8 cellular contexts compared by ENCODE assay signal in genomic region chr7:56105508-56105907, GRCh38. TPM values are rescaled to one million over a fixed set of nuclear protein-coding genes. Genes with fewer than 3 reads are reported as not detected.
DNase-seq lines count a peak whose midpoint lies in the region; ATAC-seq and TF ChIP-seq lines count a peak whose summit lies in the region.

No MANE protein-coding gene starts in this region.

- H3K4me3 Mint-ChIP-seq in neural progenitor cell, result peak overlapping the region; percentile 94

- ATAC-seq in esophagus mucosa, result peak; percentile 74

- no peaks in the 10 kb centered on the region for H3K4me1 ChIP-seq in neural progenitor cell

- no peaks in the 10 kb centered on the region for H3K36me3 ChIP-seq in neural progenitor cell

- TF ChIP-seq CTCF in VCaP (conservative IDR thresholded peaks at IDR 0.05) (no peak), neural progenitor cell (IDR thresholded peaks at IDR 0.05) (no peak)

- peak overlapping the region; percentile 70 for H3K27ac Mint-ChIP-seq in neural progenitor cell

- H3K4me3 ChIP-seq in Jurkat, Clone E6-1 (ENCODE audit: low read length), result peak overlapping the region; percentile 98
- H3K4me3 ChIP-seq in neural progenitor cell, result peak overlapping the region; percentile 64

- H3K4me1 Mint-ChIP-seq in neural progenitor cell, result peaks cover 12% of the 10 kb centered on the region

- no peaks in the 10 kb centered on the region for H3K27me3 ChIP-seq in neural progenitor cell

- H3F3A ChIP-seq in neural progenitor cell (ENCODE audit: low read depth), result no peaks in the 10 kb centered on the region

- DNase-seq in NCI-H748 (lab: John Stamatoyannopoulos, UW; ENCODE audit: unreplicated experiment), result peak; percentile 47
- DNase-seq in NCI-H748 treated with DMSO at 0.1 percent for 48 hours (lab: John Stamatoyannopoulos, UW), result no peak
- peak; percentile 67 for DNase-seq in Jurkat, Clone E6-1 (ENCODE audit: low read depth, low spot score)
- DNase-seq in neural progenitor cell (ENCODE audit: low spot score), result no peak
- no peak for DNase-seq in NCI-H1436 treated with DMSO at 0.1 percent for 48 hours (lab: John Stamatoyannopoulos, UW)
- no peak for DNase-seq in middle frontal gyrus (ENCODE audit: extremely low spot score, low spot score)

- H4K20me1 ChIP-seq in neural progenitor cell (ENCODE audit: low read depth), result no peaks in the 10 kb centered on the region

- H3K27ac ChIP-seq in VCaP, result peak overlapping the region; percentile 90
- no peak overlapping the region for H3K27ac ChIP-seq in neural progenitor cell

- peaks cover 3% of the 10 kb centered on the region for H3K9me3 Mint-ChIP-seq in neural progenitor cell

- H2AFZ ChIP-seq in neural progenitor cell (replicated peaks), result no peak overlapping the region

- H3K36me3 Mint-ChIP-seq in neural progenitor cell, result peaks cover 12% of the 10 kb centered on the region

- peak overlapping the region; percentile 79 for H3K4me2 ChIP-seq in neural progenitor cell

- H3K27me3 Mint-ChIP-seq in neural progenitor cell (ENCODE audit: insufficient read depth, low read depth), result peaks cover 2% of the 10 kb centered on the region

- H3K79me2 ChIP-seq in neural progenitor cell (ENCODE audit: low read depth), result peaks cover 11% of the 10 kb centered on the region

- no peaks in the 10 kb centered on the region for H3K9me3 ChIP-seq in neural progenitor cell (ENCODE audit: low read depth)

- no peak overlapping the region for H3K9ac ChIP-seq in neural progenitor cell

RNA-seq across cellular contexts. Expression of gene CHCHD2, which starts 0.8 kb away (rescaled TPM):
- 764 TPM for polyA plus RNA-seq in Jurkat, Clone E6-1 (2012; ENCODE audit: insufficient read depth, insufficient read length)
- 387 TPM for total RNA-seq in esophagus mucosa
- 64.1 and 70.5 TPM in 2 replicates for total RNA-seq in neural progenitor cell (ENCODE audit: low replicate concordance)

RNA-seq across cellular contexts. Expression of gene NUPR2, which starts 10.7 kb away (rescaled TPM):
- not detected for polyA plus RNA-seq in Jurkat, Clone E6-1 (2012; ENCODE audit: insufficient read depth, insufficient read length)
- total RNA-seq in esophagus mucosa, result 0.32 TPM
- not detected in 2 replicates for total RNA-seq in neural progenitor cell (ENCODE audit: low replicate concordance)

RNA-seq across cellular contexts. Expression of gene PHKG1, which starts 12.8 kb away (rescaled TPM):
- polyA plus RNA-seq in Jurkat, Clone E6-1 (2012; ENCODE audit: insufficient read depth, insufficient read length), result 1.9 TPM
- total RNA-seq in esophagus mucosa (0.88 TPM), neural progenitor cell (ENCODE audit: low replicate concordance) (not detected in 2 replicates)

RNA-seq across cellular contexts. Expression of gene SUMF2, which starts 41.4 kb away (rescaled TPM):
- polyA plus RNA-seq in Jurkat, Clone E6-1 (2012; ENCODE audit: insufficient read depth, insufficient read length), result 116 TPM
- total RNA-seq in esophagus mucosa, result 91.7 TPM
- total RNA-seq in neural progenitor cell (ENCODE audit: low replicate concordance), result 76.1 and 109 TPM in 2 replicates

RNA-seq across cellular contexts. Expression of gene CCT6A, which starts 53.9 kb away (rescaled TPM):
- 264 TPM for polyA plus RNA-seq in Jurkat, Clone E6-1 (2012; ENCODE audit: insufficient read depth, insufficient read length)
- total RNA-seq in esophagus mucosa, result 81.3 TPM
- total RNA-seq in neural progenitor cell (ENCODE audit: low replicate concordance), result 255 and 349 TPM in 2 replicates

Comparison
In these comparisons a context has a peak if more than half of its experiments do, and no peak if none do; other contexts are left out.
1. DNase-seq: peak in NCI-H748 (single experiment) and Jurkat, Clone E6-1 (single experiment); none in NCI-H748 treated with DMSO at 0.1 percent for 48 hours (single experiment), neural progenitor cell (single experiment), NCI-H1436 treated with DMSO at 0.1 percent for 48 hours (single experiment) and middle frontal gyrus (single experiment).